ENCODE assay signal across 23 cellular contexts in the genomic region with DNA sequence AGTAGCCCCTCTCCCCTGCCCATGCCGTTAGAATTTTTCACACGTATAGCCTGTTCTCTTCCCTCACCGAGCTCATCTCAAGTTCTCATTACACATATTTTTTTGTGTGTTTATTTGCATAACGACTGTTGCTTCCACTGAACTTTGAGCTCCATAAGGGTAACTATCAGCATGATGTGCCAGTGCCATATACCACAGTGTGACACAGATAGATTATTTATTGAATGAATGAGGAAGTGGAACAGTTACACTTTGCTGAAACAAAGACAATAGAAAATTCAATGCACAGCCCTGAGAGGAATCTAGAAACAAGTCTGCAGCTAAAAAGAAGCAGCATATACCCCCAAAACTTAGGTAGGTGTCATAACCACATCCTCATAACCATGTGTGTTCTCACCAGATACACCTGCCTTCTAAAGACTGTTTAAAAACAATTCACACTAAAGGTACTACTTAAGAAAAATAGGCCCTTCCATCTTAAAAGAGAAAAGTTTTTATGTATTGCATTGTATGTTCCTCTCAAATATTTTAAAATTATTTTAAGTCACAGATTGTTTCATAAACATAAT.
DNase-seq lines count a peak whose midpoint lies in the region; ATAC-seq, FAIRE-seq and TF ChIP-seq lines count a peak whose summit lies in the region.
"Had no signal": no experiment of that assay in that cellular context is flagged by ENCODE, and none has a peak within 500 bp of the region (broad histone marks: within the 10 kb centered on the region; RNA-seq: fewer than 3 reads in every experiment).

No MANE protein-coding gene starts in this region.

- H2AFZ ChIP-seq in GM12878 (ENCODE audit: control insufficient read depth, low read depth, low read length), result no peak overlapping the region

- no peaks in the 10 kb centered on the region for H3K79me2 ChIP-seq in GM12878 (ENCODE audit: control insufficient read depth, insufficient read depth, low read length)

- no peak overlapping the region for H3K27ac ChIP-seq in GM12878 (ENCODE audit: control insufficient read depth, insufficient read depth)
- no peak overlapping the region for H3K27ac ChIP-seq in naive thymus-derived CD4-positive, alpha-beta T cell (ENCODE audit: low read depth, low read length)
- H3K27ac ChIP-seq: A549, KMS-11 had no signal

- H3K9ac ChIP-seq in GM12878 (ENCODE audit: control insufficient read depth, insufficient read depth, low read length), result no peak overlapping the region
- H3K9ac ChIP-seq: KMS-11, SK-N-SH had no signal

- BruUV-seq in GM12878 (replicated peaks; lab: Mats Ljungman, UMichigan), result no TSS peak

- peak; percentile 9 for FAIRE-seq in A204.1 (lab: Jason Lieb, UNC)
- no peak for FAIRE-seq in GM12878 (lab: Jason Lieb, UNC)
- FAIRE-seq: A549, HTR-8/SVneo had no signal

- no peak overlapping the region for H3K4me2 ChIP-seq in GM12878 (ENCODE audit: control insufficient read depth, insufficient read depth)
- H3K4me2 ChIP-seq: A549, KMS-11, SK-N-SH had no signal

- DNase-seq in HT-29 (ENCODE audit: low spot score) (peak; percentile 10), GM12878 (ENCODE audit: low read depth, low spot score) (no peak), anterior cingulate cortex (lab: John Stamatoyannopoulos, UW) (no peak)
- no peak for DNase-seq in naive thymus-derived CD4-positive, alpha-beta T cell
- no peak for DNase-seq in activated T-cell treated with anti-CD3 and anti-CD28 coated beads, Interleukin-2, amount 50 U/mL, for 72 hours
- DNase-seq: DMS79 treated with DMSO at 0.1 percent for 48 hours, GOT3, HCEC 1CT, IMR-90, NCI-H1694, NCI-H2081 treated with DMSO at 0.1 percent for 48 hours, NCI-H2171 treated with DMSO at 0.1 percent for 48 hours, NCI-H526, SIG-M5, SK-N-SH, T-cell had no signal

- 2% methylated on average over 4 of the region's 4 CpGs for WGBS in GM12878 (ENCODE audit: insufficient coverage, insufficient replicate concordance, low lambda C conversion rate, missing lambda C conversion rate)

- intact Hi-C loops in GM12878 (cut with micrococcal nuclease; ENCODE audit: unreplicated experiment), result no loop called here
- intact Hi-C loops in naive thymus-derived CD4-positive, alpha-beta T cell (cut with micrococcal nuclease), result no loop called here

- in situ Hi-C loops in GM12878 (cut with MboI), result no loop called here

- ATAC-seq in GM12878 (peak; percentile 54), GM18907 (IDR thresholded peaks at IDR 0.05; ENCODE audit: unreplicated experiment) (no peak)
- peak; percentile 18 for ATAC-seq in naive thymus-derived CD4-positive, alpha-beta T cell
- ATAC-seq in activated T-cell treated with anti-CD3 and anti-CD28 coated beads, Interleukin-2, amount 50 U/mL, for 72 hours (replicated peaks in 1 of 2), result no peak
- ATAC-seq: A549, T-cell had no signal

- RAD21 ChIA-PET in GM12878 (lab: Charles Lee; ENCODE audit: unreplicated experiment), result no interaction called here

- no peaks in the 10 kb centered on the region for H3K9me3 ChIP-seq in GM12878 (replicated peaks; ENCODE audit: control insufficient read depth, insufficient read depth, low read length)
- H3K9me3 ChIP-seq in naive thymus-derived CD4-positive, alpha-beta T cell (ENCODE audit: control insufficient read depth in 2 of 3, low read length in 3 of 3), result no peaks in the 10 kb centered on the region
- H3K9me3 ChIP-seq: A549, SK-N-SH had no signal

- H3K36me3 Mint-ChIP-seq in naive thymus-derived CD4-positive, alpha-beta T cell, result peaks cover 0 to 6% (median 0%) of the 10 kb centered on the region in 5 donors
- peaks cover 5 to 6% of the 10 kb centered on the region in 2 donors for H3K36me3 Mint-ChIP-seq in activated T-cell treated with anti-CD3 and anti-CD28 coated beads, Interleukin-2, amount 50 U/mL, for 72 hours (ENCODE audit: insufficient read depth in 2 of 2)
- H3K36me3 Mint-ChIP-seq: CD14-positive monocyte, T-cell had no signal

- TF ChIP-seq POLR2A in GM12878 (IDR thresholded peaks at IDR 0.05; ENCODE audit: low read depth, low read length), result no peak

- H3K9me3 Mint-ChIP-seq in naive thymus-derived CD4-positive, alpha-beta T cell, result peaks cover 0 to 35% (median 10%) of the 10 kb centered on the region in 11 donors
- peaks cover 15 to 21% of the 10 kb centered on the region in 2 donors for H3K9me3 Mint-ChIP-seq in activated T-cell treated with anti-CD3 and anti-CD28 coated beads, Interleukin-2, amount 50 U/mL, for 72 hours

- H3K4me1 ChIP-seq in GM12878 (ENCODE audit: control insufficient read depth, insufficient read depth, low read length), result no peaks in the 10 kb centered on the region
- no peaks in the 10 kb centered on the region for H3K4me1 ChIP-seq in naive thymus-derived CD4-positive, alpha-beta T cell (ENCODE audit: control insufficient read depth in 2 of 2, insufficient read depth in 2 of 2, low read length in 2 of 2)
- H3K4me1 ChIP-seq: A549 had no signal

- H3K4me3 Mint-ChIP-seq in naive thymus-derived CD4-positive, alpha-beta T cell, result no peak overlapping the region
- H3K4me3 Mint-ChIP-seq in activated T-cell treated with anti-CD3 and anti-CD28 coated beads, Interleukin-2, amount 50 U/mL, for 72 hours, result no peak overlapping the region
- H3K4me3 Mint-ChIP-seq: B cell, CD14-positive monocyte, T-cell had no signal

- peaks cover 0 to 4% (median 0%) of the 10 kb centered on the region in 5 donors for H3K27me3 Mint-ChIP-seq in naive thymus-derived CD4-positive, alpha-beta T cell
- no peaks in the 10 kb centered on the region for H3K27me3 Mint-ChIP-seq in activated T-cell treated with anti-CD3 and anti-CD28 coated beads, Interleukin-2, amount 50 U/mL, for 72 hours (ENCODE audit: low read depth)
- H3K27me3 Mint-ChIP-seq: B cell, T-cell had no signal

- H3K4me1 Mint-ChIP-seq in naive thymus-derived CD4-positive, alpha-beta T cell, result peaks cover 0 to 4% (median 0%) of the 10 kb centered on the region in 7 donors
- no peaks in the 10 kb centered on the region for H3K4me1 Mint-ChIP-seq in activated T-cell treated with anti-CD3 and anti-CD28 coated beads, Interleukin-2, amount 50 U/mL, for 72 hours (ENCODE audit: low read depth)
- H3K4me1 Mint-ChIP-seq: B cell, CD14-positive monocyte had no signal

- no peaks in the 10 kb centered on the region for H3K27me3 ChIP-seq in GM12878 (replicated peaks in 1 of 2; ENCODE audit: control insufficient read depth in 2 of 2, insufficient read depth in 2 of 2, low read length in 1 of 2)
- no peaks in the 10 kb centered on the region for H3K27me3 ChIP-seq in naive thymus-derived CD4-positive, alpha-beta T cell (ENCODE audit: control insufficient read depth in 2 of 2, insufficient read depth in 2 of 2, low read length in 2 of 2)

- SMC1A ChIA-PET in GM12878 (lab: Charles Lee; ENCODE audit: uncharacterized antibody, unreplicated experiment), result interaction anchor here (2.4 kb wide), 1 partner anchor 12 kb away, joined by 8 read pairs; no protein-coding TSS in a partner anchor

- no peaks in the 10 kb centered on the region for H4K20me1 ChIP-seq in GM12878 (ENCODE audit: control insufficient read depth, insufficient read depth)

- POLR2A ChIA-PET in GM12878 (lab: Charles Lee), result no interaction called here
- POLR2A ChIA-PET in naive thymus-derived CD4-positive, alpha-beta T cell (lab: Charles Lee), result no interaction called here

- peak in 1 of 2 experiments; percentile 52; a peak in 2 of 4 replicates for TF ChIP-seq EP300 in GM12878 (IDR thresholded peaks at IDR 0.05; ENCODE audit: borderline replicate concordance in 1 of 2, control insufficient read depth in 1 of 2, low read depth in 2 of 2, low read length in 2 of 2)

- no peak for TF ChIP-seq CTCF in GM12878 (IDR thresholded peaks at IDR 0.05 in 2 of 3, conservative IDR thresholded peaks at IDR 0.05 in 1 of 3; ENCODE audit: control insufficient read depth in 2 of 3, extremely low read depth in 1 of 3, insufficient read depth in 1 of 3, low read depth in 3 of 3, low read length in 3 of 3)

- no peak for TF ChIP-seq RAD21 in GM12878 (IDR thresholded peaks at IDR 0.05; ENCODE audit: insufficient read depth, low read depth, low read length)

- H3K4me3 ChIP-seq in GM12878, result no peak overlapping the region
- no peak overlapping the region for H3K4me3 ChIP-seq in naive thymus-derived CD4-positive, alpha-beta T cell (ENCODE audit: low read length)
- H3K4me3 ChIP-seq: A549 had no signal

- CTCF ChIA-PET in GM12878 (lab: Yijun Ruan, JAX), result interaction anchor here (1.5 kb wide), 1 partner anchor 12 kb away, joined by 3 read pairs; no protein-coding TSS in a partner anchor
- CTCF ChIA-PET in naive thymus-derived CD4-positive, alpha-beta T cell (lab: Charles Lee), result no interaction called here

- no peak overlapping the region for H3K27ac Mint-ChIP-seq in naive thymus-derived CD4-positive, alpha-beta T cell
- no peak overlapping the region for H3K27ac Mint-ChIP-seq in activated T-cell treated with anti-CD3 and anti-CD28 coated beads, Interleukin-2, amount 50 U/mL, for 72 hours
- H3K27ac Mint-ChIP-seq: B cell, CD14-positive monocyte, T-cell had no signal

- H3K36me3 ChIP-seq in GM12878 (ENCODE audit: control insufficient read depth in 2 of 2, insufficient read depth in 2 of 2, low read length in 1 of 2), result no peaks in the 10 kb centered on the region
- H3K36me3 ChIP-seq in naive thymus-derived CD4-positive, alpha-beta T cell (ENCODE audit: control insufficient read depth in 2 of 3, insufficient read depth in 3 of 3, low read length in 3 of 3), result no peaks in the 10 kb centered on the region

TF ChIP-seq in GM12878, 131 proteins besides CTCF, POLR2A, EP300 and RAD21 (continues in another document):
- TF ChIP-seq NR2F1 (conservative IDR thresholded peaks at IDR 0.05), result 0 out of 2 replicates have a peak, but pooled peaks have one; percentile 40
- TF ChIP-seq CBFB (IDR thresholded peaks at IDR 0.05; ENCODE audit: low read depth), result no peak
- TF ChIP-seq ATF7 (IDR thresholded peaks at IDR 0.05; ENCODE audit: low read depth), result peak; percentile 50; the same call in 1 of the 2 replicates
- no peak for TF ChIP-seq RBBP5 (conservative IDR thresholded peaks at IDR 0.05)
- TF ChIP-seq, protein P1, sequence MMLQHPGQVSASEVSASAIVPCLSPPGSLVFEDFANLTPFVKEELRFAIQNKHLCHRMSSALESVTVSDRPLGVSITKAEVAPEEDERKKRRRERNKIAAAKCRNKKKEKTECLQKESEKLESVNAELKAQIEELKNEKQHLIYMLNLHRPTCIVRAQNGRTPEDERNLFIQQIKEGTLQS (IDR thresholded peaks at IDR 0.05; ENCODE audit: borderline replicate concordance, extremely low read depth, low read depth, low read length), result no peak

Comparison
In these comparisons a context has a peak if more than half of its experiments do, and no peak if none do; other contexts are left out.
1. ATAC-seq: peak in GM12878 (single experiment) and naive thymus-derived CD4-positive, alpha-beta T cell (single experiment); none in activated T-cell treated with anti-CD3 and anti-CD28 coated beads, Interleukin-2, amount 50 U/mL, for 72 hours (0 of 2) and GM18907 (single experiment).